ENCODE assay signal across 1 cellular context in the genomic region with DNA sequence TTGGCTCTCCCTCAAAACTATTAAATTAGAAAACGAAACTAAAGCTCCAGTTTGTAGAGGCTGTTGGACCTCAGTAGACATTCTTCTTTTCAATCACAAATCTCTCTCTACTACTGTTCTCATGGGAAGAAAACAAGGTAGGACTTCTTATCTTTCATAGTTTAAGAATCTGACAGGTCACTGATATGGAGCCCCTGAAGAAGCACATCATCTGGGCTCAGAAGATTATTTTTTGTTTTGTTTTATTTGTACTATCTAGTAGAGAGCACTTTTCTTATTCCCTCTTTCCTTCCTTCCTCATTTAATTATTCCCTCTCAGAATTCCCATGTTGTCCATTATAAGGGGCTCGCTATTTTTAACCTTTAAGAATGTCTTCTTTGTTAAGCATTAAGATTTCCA.
TF ChIP-seq lines count a peak whose summit lies in the region.

No MANE protein-coding gene starts in this region.

TF ChIP-seq in K562, 482 proteins besides CTCF, POLR2A, EP300 and RAD21:
- peak; percentile 8; the same call in 1 of the 2 replicates for TF ChIP-seq NCOR1 (IDR thresholded peaks at IDR 0.05)
- peak; percentile 45 for TF ChIP-seq TAL1 (IDR thresholded peaks at IDR 0.05)
- TF ChIP-seq CBFA2T2 (conservative IDR thresholded peaks at IDR 0.05) = peak; percentile 33
- 0 out of 2 replicates have a peak, but pooled peaks have one; percentile 31 for TF ChIP-seq TEAD4 (IDR thresholded peaks at IDR 0.05; ENCODE audit: low read length)
- no peak for TF ChIP-seq TEAD4 (CRISPR knock-in tag; IDR thresholded peaks at IDR 0.05; ENCODE audit: borderline replicate concordance)
- TF ChIP-seq NELFE (IDR thresholded peaks at IDR 0.05; ENCODE audit: insufficient read depth, insufficient read length) = no peak
- TF ChIP-seq CBFA2T3 (IDR thresholded peaks at IDR 0.05) = peak; percentile 63
- no peak for TF ChIP-seq ELF1 (tag; IDR thresholded peaks at IDR 0.05)
- TF ChIP-seq ARID1B (IDR thresholded peaks at IDR 0.05) = peak; percentile 51
